In the genomic region with DNA sequence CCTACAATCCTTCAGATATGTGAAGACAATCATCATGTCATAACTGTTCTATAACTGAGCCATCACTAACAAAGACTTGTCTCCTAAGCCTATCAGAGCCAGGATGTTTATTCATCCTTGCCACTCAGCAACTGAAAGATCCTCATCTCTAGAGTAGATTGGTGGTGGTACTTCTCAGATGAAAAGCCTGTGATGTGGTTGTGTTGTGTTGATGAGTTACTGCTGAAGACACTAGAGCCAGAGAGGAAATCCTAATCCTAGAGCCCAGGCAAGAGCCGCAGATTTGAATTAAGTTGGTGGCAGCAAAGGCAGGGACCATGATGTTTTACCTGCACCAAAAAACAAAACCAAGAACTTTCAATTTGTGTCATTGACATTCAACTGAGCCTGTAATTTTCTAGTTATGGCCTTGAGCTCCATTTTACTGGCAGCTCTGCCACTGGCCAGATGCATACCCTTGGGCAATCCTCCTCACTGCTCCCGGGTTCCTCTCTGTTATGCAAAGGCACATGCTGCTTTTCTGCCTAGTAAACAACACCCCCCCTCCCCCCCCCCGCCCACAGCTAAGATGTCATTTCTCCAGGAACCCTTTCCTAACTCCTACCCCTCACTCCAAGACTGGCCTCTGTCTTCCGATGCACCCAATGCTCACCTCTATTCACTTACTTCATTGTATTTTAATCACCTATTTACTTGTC, we compare ENCODE assay signal across 1 cellular context.
TF ChIP-seq lines count a peak whose summit lies in the region.

No MANE protein-coding gene starts in this region.

TF ChIP-seq in GM23338, 12 proteins besides CTCF, POLR2A, EP300 and RAD21 (continued from another document):
- TF ChIP-seq, protein P1, sequence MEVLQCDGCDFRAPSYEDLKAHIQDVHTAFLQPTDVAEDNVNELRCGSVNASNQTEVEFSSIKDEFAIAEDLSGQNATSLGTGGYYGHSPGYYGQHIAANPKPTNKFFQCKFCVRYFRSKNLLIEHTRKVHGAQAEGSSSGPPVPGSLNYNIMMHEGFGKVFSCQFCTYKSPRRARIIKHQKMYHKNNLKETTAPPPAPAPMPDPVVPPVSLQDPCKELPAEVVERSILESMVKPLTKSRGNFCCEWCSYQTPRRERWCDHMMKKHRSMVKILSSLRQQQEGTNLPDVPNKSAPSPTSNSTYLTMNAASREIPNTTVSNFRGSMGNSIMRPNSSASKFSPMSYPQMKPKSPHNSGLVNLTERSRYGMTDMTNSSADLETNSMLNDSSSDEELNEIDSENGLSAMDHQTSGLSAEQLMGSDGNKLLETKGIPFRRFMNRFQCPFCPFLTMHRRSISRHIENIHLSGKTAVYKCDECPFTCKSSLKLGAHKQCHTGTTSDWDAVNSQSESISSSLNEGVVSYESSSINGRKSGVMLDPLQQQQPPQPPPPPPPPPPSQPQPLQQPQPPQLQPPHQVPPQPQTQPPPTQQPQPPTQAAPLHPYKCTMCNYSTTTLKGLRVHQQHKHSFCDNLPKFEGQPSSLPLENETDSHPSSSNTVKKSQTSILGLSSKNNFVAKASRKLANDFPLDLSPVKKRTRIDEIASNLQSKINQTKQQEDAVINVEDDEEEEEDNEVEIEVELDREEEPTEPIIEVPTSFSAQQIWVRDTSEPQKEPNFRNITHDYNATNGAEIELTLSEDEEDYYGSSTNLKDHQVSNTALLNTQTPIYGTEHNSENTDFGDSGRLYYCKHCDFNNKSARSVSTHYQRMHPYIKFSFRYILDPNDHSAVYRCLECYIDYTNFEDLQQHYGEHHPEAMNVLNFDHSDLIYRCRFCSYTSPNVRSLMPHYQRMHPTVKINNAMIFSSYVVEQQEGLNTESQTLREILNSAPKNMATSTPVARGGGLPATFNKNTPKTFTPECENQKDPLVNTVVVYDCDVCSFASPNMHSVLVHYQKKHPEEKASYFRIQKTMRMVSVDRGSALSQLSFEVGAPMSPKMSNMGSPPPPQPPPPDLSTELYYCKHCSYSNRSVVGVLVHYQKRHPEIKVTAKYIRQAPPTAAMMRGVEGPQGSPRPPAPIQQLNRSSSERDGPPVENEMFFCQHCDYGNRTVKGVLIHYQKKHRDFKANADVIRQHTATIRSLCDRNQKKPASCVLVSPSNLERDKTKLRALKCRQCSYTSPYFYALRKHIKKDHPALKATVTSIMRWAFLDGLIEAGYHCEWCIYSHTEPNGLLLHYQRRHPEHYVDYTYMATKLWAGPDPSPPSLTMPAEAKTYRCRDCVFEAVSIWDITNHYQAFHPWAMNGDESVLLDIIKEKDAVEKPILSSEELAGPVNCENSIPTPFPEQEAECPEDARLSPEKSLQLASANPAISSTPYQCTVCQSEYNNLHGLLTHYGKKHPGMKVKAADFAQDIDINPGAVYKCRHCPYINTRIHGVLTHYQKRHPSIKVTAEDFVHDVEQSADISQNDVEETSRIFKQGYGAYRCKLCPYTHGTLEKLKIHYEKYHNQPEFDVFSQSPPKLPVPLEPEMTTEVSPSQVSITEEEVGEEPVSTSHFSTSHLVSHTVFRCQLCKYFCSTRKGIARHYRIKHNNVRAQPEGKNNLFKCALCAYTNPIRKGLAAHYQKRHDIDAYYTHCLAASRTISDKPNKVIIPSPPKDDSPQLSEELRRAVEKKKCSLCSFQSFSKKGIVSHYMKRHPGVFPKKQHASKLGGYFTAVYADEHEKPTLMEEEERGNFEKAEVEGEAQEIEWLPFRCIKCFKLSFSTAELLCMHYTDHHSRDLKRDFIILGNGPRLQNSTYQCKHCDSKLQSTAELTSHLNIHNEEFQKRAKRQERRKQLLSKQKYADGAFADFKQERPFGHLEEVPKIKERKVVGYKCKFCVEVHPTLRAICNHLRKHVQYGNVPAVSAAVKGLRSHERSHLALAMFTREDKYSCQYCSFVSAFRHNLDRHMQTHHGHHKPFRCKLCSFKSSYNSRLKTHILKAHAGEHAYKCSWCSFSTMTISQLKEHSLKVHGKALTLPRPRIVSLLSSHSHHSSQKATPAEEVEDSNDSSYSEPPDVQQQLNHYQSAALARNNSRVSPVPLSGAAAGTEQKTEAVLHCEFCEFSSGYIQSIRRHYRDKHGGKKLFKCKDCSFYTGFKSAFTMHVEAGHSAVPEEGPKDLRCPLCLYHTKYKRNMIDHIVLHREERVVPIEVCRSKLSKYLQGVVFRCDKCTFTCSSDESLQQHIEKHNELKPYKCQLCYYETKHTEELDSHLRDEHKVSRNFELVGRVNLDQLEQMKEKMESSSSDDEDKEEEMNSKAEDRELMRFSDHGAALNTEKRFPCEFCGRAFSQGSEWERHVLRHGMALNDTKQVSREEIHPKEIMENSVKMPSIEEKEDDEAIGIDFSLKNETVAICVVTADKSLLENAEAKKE (CRISPR knock-in tag; IDR thresholded peaks at IDR 0.05), result no peak
- TF ChIP-seq, protein P2, sequence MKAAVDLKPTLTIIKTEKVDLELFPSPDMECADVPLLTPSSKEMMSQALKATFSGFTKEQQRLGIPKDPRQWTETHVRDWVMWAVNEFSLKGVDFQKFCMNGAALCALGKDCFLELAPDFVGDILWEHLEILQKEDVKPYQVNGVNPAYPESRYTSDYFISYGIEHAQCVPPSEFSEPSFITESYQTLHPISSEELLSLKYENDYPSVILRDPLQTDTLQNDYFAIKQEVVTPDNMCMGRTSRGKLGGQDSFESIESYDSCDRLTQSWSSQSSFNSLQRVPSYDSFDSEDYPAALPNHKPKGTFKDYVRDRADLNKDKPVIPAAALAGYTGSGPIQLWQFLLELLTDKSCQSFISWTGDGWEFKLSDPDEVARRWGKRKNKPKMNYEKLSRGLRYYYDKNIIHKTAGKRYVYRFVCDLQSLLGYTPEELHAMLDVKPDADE (IDR thresholded peaks at IDR 0.05), result no peak
- no peak for TF ChIP-seq ZNF331 (CRISPR knock-in tag; IDR thresholded peaks at IDR 0.05; ENCODE audit: low read depth)
- TF ChIP-seq NANOG (IDR thresholded peaks at IDR 0.05; ENCODE audit: borderline replicate concordance), result no peak
- TF ChIP-seq POLR2AphosphoS5 (IDR thresholded peaks at IDR 0.05; ENCODE audit: low read depth), result no peak
- TF ChIP-seq CREB1 (CRISPR knock-in tag; IDR thresholded peaks at IDR 0.05; ENCODE audit: low read depth), result no peak
- TF ChIP-seq STAT1 (IDR thresholded peaks at IDR 0.05; ENCODE audit: unreplicated experiment), result no peak
- no peak for TF ChIP-seq EZH2 (IDR thresholded peaks at IDR 0.05; ENCODE audit: low read depth, unreplicated experiment)
- no peak for TF ChIP-seq JUNB (IDR thresholded peaks at IDR 0.05; ENCODE audit: unreplicated experiment)
- TF ChIP-seq, protein P3, sequence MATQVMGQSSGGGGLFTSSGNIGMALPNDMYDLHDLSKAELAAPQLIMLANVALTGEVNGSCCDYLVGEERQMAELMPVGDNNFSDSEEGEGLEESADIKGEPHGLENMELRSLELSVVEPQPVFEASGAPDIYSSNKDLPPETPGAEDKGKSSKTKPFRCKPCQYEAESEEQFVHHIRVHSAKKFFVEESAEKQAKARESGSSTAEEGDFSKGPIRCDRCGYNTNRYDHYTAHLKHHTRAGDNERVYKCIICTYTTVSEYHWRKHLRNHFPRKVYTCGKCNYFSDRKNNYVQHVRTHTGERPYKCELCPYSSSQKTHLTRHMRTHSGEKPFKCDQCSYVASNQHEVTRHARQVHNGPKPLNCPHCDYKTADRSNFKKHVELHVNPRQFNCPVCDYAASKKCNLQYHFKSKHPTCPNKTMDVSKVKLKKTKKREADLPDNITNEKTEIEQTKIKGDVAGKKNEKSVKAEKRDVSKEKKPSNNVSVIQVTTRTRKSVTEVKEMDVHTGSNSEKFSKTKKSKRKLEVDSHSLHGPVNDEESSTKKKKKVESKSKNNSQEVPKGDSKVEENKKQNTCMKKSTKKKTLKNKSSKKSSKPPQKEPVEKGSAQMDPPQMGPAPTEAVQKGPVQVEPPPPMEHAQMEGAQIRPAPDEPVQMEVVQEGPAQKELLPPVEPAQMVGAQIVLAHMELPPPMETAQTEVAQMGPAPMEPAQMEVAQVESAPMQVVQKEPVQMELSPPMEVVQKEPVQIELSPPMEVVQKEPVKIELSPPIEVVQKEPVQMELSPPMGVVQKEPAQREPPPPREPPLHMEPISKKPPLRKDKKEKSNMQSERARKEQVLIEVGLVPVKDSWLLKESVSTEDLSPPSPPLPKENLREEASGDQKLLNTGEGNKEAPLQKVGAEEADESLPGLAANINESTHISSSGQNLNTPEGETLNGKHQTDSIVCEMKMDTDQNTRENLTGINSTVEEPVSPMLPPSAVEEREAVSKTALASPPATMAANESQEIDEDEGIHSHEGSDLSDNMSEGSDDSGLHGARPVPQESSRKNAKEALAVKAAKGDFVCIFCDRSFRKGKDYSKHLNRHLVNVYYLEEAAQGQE (IDR thresholded peaks at IDR 0.05; ENCODE audit: unreplicated experiment), result no peak
